In the genomic region with DNA sequence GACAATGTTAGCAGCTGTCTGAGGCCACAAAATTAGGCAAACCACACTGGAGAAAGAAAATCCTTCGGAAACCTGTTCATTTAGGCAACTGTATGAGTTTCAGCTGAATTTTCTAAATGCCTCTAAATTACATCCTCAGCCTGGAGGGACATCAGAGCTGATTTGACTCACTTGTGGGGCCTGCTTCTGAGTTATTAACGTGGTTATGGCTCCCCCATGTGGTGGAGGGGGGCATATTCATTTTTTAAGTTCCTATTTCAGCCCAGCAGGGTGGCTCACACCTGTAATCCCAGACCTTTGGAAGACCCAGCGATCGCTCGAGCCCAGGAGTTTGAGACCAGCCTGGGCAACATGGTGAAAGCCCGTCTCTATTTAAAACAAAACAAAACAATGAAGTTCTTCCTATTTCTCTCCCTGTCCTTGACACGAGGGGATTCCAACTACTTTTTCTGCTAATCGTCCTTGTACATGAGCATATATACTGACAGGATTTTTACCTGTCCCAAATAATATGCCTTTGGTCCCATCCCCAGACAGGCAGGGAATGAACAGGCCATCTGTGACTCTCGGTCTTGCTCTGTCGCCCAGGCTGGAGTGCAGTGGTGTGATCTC, we compare ENCODE assay signal across 8 cellular contexts. TPM values are rescaled to one million over a fixed set of nuclear protein-coding genes. Genes with fewer than 3 reads are reported as not detected.
A peak's percentile ranks its signal among the peaks of the same experiment; 100 is the strongest.
DNase-seq lines count a peak whose midpoint lies in the region; ATAC-seq and TF ChIP-seq lines count a peak whose summit lies in the region.

No MANE protein-coding gene starts in this region.

- H3K4me1 Mint-ChIP-seq in CD4-positive, alpha-beta T cell (ENCODE audit: low read depth) = peaks cover 13% of the 10 kb centered on the region
- peaks cover 16% of the 10 kb centered on the region for H3K4me1 Mint-ChIP-seq in activated CD4-positive, alpha-beta memory T cell treated with anti-CD3 and anti-CD28 coated beads for 36 hours (ENCODE audit: low read depth)

- peaks cover 22% of the 10 kb centered on the region for H3K27me3 ChIP-seq in CD4-positive, alpha-beta T cell (ENCODE audit: control insufficient read depth, insufficient read depth, low read length)

- intact Hi-C loops in CD4-positive, alpha-beta T cell (cut with DNase I, micrococcal nuclease) = loop anchor here (1.0 to 5.0 kb wide), 3 partner anchors 183 to 236 kb away; no protein-coding TSS in a partner anchor
- intact Hi-C loops in activated CD4-positive, alpha-beta memory T cell treated with anti-CD3 and anti-CD28 coated beads for 36 hours (cut with micrococcal nuclease) = loop anchor here (1.0 to 5.0 kb wide), 3 partner anchors 73 to 236 kb away; no protein-coding TSS in a partner anchor

- no peaks in the 10 kb centered on the region for H3K9me3 ChIP-seq in CD4-positive, alpha-beta T cell (ENCODE audit: control insufficient read depth, low read length)

- CTCF ChIA-PET in CD4-positive, alpha-beta T cell (lab: Charles Lee) = interaction anchor here (0.9 to 4.5 kb wide), 6 partner anchors 15 to 249 kb away, joined by 4 to 35 read pairs (median 6); no protein-coding TSS in a partner anchor
- CTCF ChIA-PET in activated CD4-positive, alpha-beta memory T cell treated with anti-CD3 and anti-CD28 coated beads for 36 hours (lab: Charles Lee) = interaction anchor here (0.6 to 7.5 kb wide), 32 partner anchors 10 to 402 kb away, joined by 3 to 116 read pairs (median 4); partner anchors contain the start of genes CCDC61 and SYMPK

- H3K9me3 Mint-ChIP-seq in CD4-positive, alpha-beta T cell = no peaks in the 10 kb centered on the region
- no peaks in the 10 kb centered on the region for H3K9me3 Mint-ChIP-seq in activated CD4-positive, alpha-beta memory T cell treated with anti-CD3 and anti-CD28 coated beads for 36 hours

- no peaks in the 10 kb centered on the region for H3K36me3 Mint-ChIP-seq in CD4-positive, alpha-beta T cell (ENCODE audit: low read depth)
- H3K36me3 Mint-ChIP-seq in activated CD4-positive, alpha-beta memory T cell treated with anti-CD3 and anti-CD28 coated beads for 36 hours = no peaks in the 10 kb centered on the region

- peaks cover 55% of the 10 kb centered on the region for H3K27me3 Mint-ChIP-seq in CD4-positive, alpha-beta T cell
- H3K27me3 Mint-ChIP-seq in activated CD4-positive, alpha-beta memory T cell treated with anti-CD3 and anti-CD28 coated beads for 36 hours = peaks cover 52% of the 10 kb centered on the region

- no peak overlapping the region for H3K27ac Mint-ChIP-seq in CD4-positive, alpha-beta T cell
- no peak overlapping the region for H3K27ac Mint-ChIP-seq in activated CD4-positive, alpha-beta memory T cell treated with anti-CD3 and anti-CD28 coated beads for 36 hours

- DNase-seq in CD4-positive, alpha-beta T cell = peak; percentile 32 to 61 (median 51)
- peak; percentile 86 for DNase-seq in NCI-H82 (lab: John Stamatoyannopoulos, UW)
- peak; percentile 78 for DNase-seq in activated CD4-positive, alpha-beta memory T cell treated with anti-CD3 and anti-CD28 coated beads for 36 hours
- peak; percentile 83 for DNase-seq in ecto neural progenitor cell (ENCODE audit: low spot score)
- DNase-seq in lung microvascular endothelial cell (ENCODE audit: low read depth in 2 of 2) = peak; percentile 80 to 88
- peak; percentile 12 to 45 for DNase-seq in stimulated activated CD8-positive, alpha-beta memory T cell treated with anti-CD3 and anti-CD28 coated beads, Interleukin-15, amount 100 ng/mL, for 4 hours (ENCODE audit: low read depth in 2 of 2)

- ATAC-seq in CD4-positive, alpha-beta T cell (ENCODE audit: poor library complexity) = peak; percentile 71
- ATAC-seq in HG02938 (IDR thresholded peaks at IDR 0.05; ENCODE audit: unreplicated experiment) = peak; percentile 47
- no peak for ATAC-seq in HG02840 (IDR thresholded peaks at IDR 0.05; ENCODE audit: low FRiP score, unreplicated experiment)

- POLR2A ChIA-PET in CD4-positive, alpha-beta T cell (lab: Charles Lee) = no interaction called here
- POLR2A ChIA-PET in activated CD4-positive, alpha-beta memory T cell treated with anti-CD3 and anti-CD28 coated beads for 36 hours (lab: Charles Lee) = interaction anchor here (0.9 kb wide), 1 partner anchor 236 kb away, joined by 4 read pairs; no protein-coding TSS in a partner anchor

- H3K27ac ChIP-seq in CD4-positive, alpha-beta T cell (ENCODE audit: low read depth, low read length) = no peak overlapping the region

- no peak overlapping the region for H3K4me3 Mint-ChIP-seq in CD4-positive, alpha-beta T cell
- H3K4me3 Mint-ChIP-seq in activated CD4-positive, alpha-beta memory T cell treated with anti-CD3 and anti-CD28 coated beads for 36 hours = no peak overlapping the region

- peak; percentile 93 for TF ChIP-seq CTCF in CD4-positive, alpha-beta T cell (IDR thresholded peaks at IDR 0.05)

RNA-seq across cellular contexts. Expression of gene HIF3A, which starts 31.5 kb away (rescaled TPM):
- total RNA-seq in CD4-positive, alpha-beta T cell = not detected
- not detected for total RNA-seq in activated CD4-positive, alpha-beta memory T cell treated with anti-CD3 and anti-CD28 coated beads for 36 hours
- total RNA-seq in lung microvascular endothelial cell = 13.5 and 54.6 TPM in 2 replicates

RNA-seq across cellular contexts. Expression of gene IGFL1, which starts 35.8 kb away (rescaled TPM):
- not detected for total RNA-seq in CD4-positive, alpha-beta T cell
- not detected for total RNA-seq in activated CD4-positive, alpha-beta memory T cell treated with anti-CD3 and anti-CD28 coated beads for 36 hours
- not detected in 2 replicates for total RNA-seq in lung microvascular endothelial cell

Comparison
In these comparisons a context has a peak if more than half of its experiments do, and no peak if none do; other contexts are left out.
1. DNase-seq: peak in every context shown above with its lines; median percentile 86 in NCI-H82; 84 in lung microvascular endothelial cell; 83 in ecto neural progenitor cell; 78 in activated CD4-positive, alpha-beta memory T cell treated with anti-CD3 and anti-CD28 coated beads for 36 hours; 51 in CD4-positive, alpha-beta T cell; 28 in stimulated activated CD8-positive, alpha-beta memory T cell treated with anti-CD3 and anti-CD28 coated beads, Interleukin-15, amount 100 ng/mL, for 4 hours.
2. RNA of gene HIF3A, which starts 31.5 kb away (total RNA-seq): 13.5 to 54.6 TPM in lung microvascular endothelial cell; not detected in CD4-positive, alpha-beta T cell and not detected in activated CD4-positive, alpha-beta memory T cell treated with anti-CD3 and anti-CD28 coated beads for 36 hours; every median in the first group is over 10 times any median in the second.